7 cellular contexts compared by ENCODE assay signal in genomic region chr12:74169607-74170006, GRCh38.
"Had no signal": no experiment of that assay in that cellular context is flagged by ENCODE, and none has a peak within 500 bp of the region (broad histone marks: within the 10 kb centered on the region; RNA-seq: fewer than 3 reads in every experiment).

No MANE protein-coding gene starts in this region.

- DNase-seq: GDM1, GF-D8 had no signal

- H3K4me3 ChIP-seq: GM12878 had no signal

- FAIRE-seq: GM12878, GM12891, GM12892, GM18507, GM19239 had no signal

- ATAC-seq: GM12878 had no signal
